ENCODE assay signal across 19 cellular contexts in genomic region chr11:77386178-77386577, GRCh38.
"Had no signal": no experiment of that assay in that cellular context is flagged by ENCODE, and none has a peak within 500 bp of the region (broad histone marks: within the 10 kb centered on the region; RNA-seq: fewer than 3 reads in every experiment).

No MANE protein-coding gene starts in this region.

- H3K27me3 Mint-ChIP-seq: activated CD4-positive, alpha-beta memory T cell treated with anti-CD3 and anti-CD28 coated beads for 36 hours; activated naive CD8-positive, alpha-beta T cell treated with anti-CD3 and anti-CD28 coated beads, Interleukin-2, amount 10 ng/mL, durations not matched to agents 7 days and 5 days; naive thymus-derived CD8-positive, alpha-beta T cell; progenitor cell of endocrine pancreas had no signal

- DNase-seq: activated CD4-positive, alpha-beta memory T cell treated with anti-CD3 and anti-CD28 coated beads for 36 hours; activated gamma-delta T cell treated with Interleukin-2 at 50 U/mL for 16 hours; activated naive CD8-positive, alpha-beta T cell treated with anti-CD3 and anti-CD28 coated beads, Interleukin-2, amount 10 ng/mL, durations not matched to agents 7 days and 5 days; activated T-cell treated with anti-CD3 and anti-CD28 coated beads, Interleukin-2, amount 50 U/mL, for 72 hours; colonic mucosa; effector CD4-positive, alpha-beta T cell; kidney glomerular epithelial cell; naive thymus-derived CD8-positive, alpha-beta T cell; nucleus accumbens; stimulated activated CD4-positive, alpha-beta T cell treated with anti-CD3 and anti-CD28 coated beads, Interleukin-4, amount 100 ng/mL, for 4 hours; stomach; T-helper 1 cell; thyroid gland had no signal

- H3K4me1 ChIP-seq: colonic mucosa, thyroid gland had no signal

- H3K27ac Mint-ChIP-seq: activated CD4-positive, alpha-beta memory T cell treated with anti-CD3 and anti-CD28 coated beads for 36 hours; activated naive CD8-positive, alpha-beta T cell treated with anti-CD3 and anti-CD28 coated beads, Interleukin-2, amount 10 ng/mL, durations not matched to agents 7 days and 5 days; activated T-cell treated with anti-CD3 and anti-CD28 coated beads, Interleukin-2, amount 50 U/mL, for 72 hours; naive thymus-derived CD8-positive, alpha-beta T cell; progenitor cell of endocrine pancreas had no signal

- H3K9me3 ChIP-seq: colonic mucosa, stomach, thyroid gland had no signal

- H3K27me3 ChIP-seq: cardiac muscle cell, colonic mucosa, hepatocyte, stomach, thyroid gland had no signal

- H3K9me3 Mint-ChIP-seq: activated CD4-positive, alpha-beta memory T cell treated with anti-CD3 and anti-CD28 coated beads for 36 hours; activated naive CD8-positive, alpha-beta T cell treated with anti-CD3 and anti-CD28 coated beads, Interleukin-2, amount 10 ng/mL, durations not matched to agents 7 days and 5 days; activated T-cell treated with anti-CD3 and anti-CD28 coated beads, Interleukin-2, amount 50 U/mL, for 72 hours; naive thymus-derived CD8-positive, alpha-beta T cell had no signal

- H3K27ac ChIP-seq: cardiac muscle cell, colonic mucosa, hepatocyte, skin epidermis, thyroid gland, VCaP had no signal

- ATAC-seq: activated T-cell treated with anti-CD3 and anti-CD28 coated beads, Interleukin-2, amount 50 U/mL, for 72 hours; naive thymus-derived CD8-positive, alpha-beta T cell had no signal

- H3K4me3 ChIP-seq: cardiac muscle cell, colonic mucosa, hepatocyte, lung, skin epidermis, stomach, thyroid gland had no signal

- H3K4me3 Mint-ChIP-seq: activated CD4-positive, alpha-beta memory T cell treated with anti-CD3 and anti-CD28 coated beads for 36 hours; activated naive CD8-positive, alpha-beta T cell treated with anti-CD3 and anti-CD28 coated beads, Interleukin-2, amount 10 ng/mL, durations not matched to agents 7 days and 5 days; activated T-cell treated with anti-CD3 and anti-CD28 coated beads, Interleukin-2, amount 50 U/mL, for 72 hours; naive thymus-derived CD8-positive, alpha-beta T cell had no signal

- H3K36me3 ChIP-seq: cardiac muscle cell, colonic mucosa, thyroid gland had no signal
